ENCODE assay signal across 13 cellular contexts in genomic region chr5:1497795-1498622, GRCh38. TPM values are rescaled to one million over a fixed set of nuclear protein-coding genes. Genes with fewer than 3 reads are reported as not detected.
A peak's percentile ranks its signal among the peaks of the same experiment; 100 is the strongest.
DNase-seq lines count a peak whose midpoint lies in the region; ATAC-seq, FAIRE-seq and TF ChIP-seq lines count a peak whose summit lies in the region.
"Had no signal": no experiment of that assay in that cellular context is flagged by ENCODE, and none has a peak within 500 bp of the region (broad histone marks: within the 10 kb centered on the region; RNA-seq: fewer than 3 reads in every experiment).

No MANE protein-coding gene starts in this region.

- H3K4me3 Mint-ChIP-seq in H9 = no peak overlapping the region
- H3K4me3 Mint-ChIP-seq in naive B cell = peak overlapping the region; percentile 2 to 86 (median 66)

- no peak for TF ChIP-seq CTCF in H9 (conservative IDR thresholded peaks at IDR 0.05)
- TF ChIP-seq CTCF in KMS-11 (conservative IDR thresholded peaks at IDR 0.05; ENCODE audit: low read depth, low read length) = no peak
- TF ChIP-seq CTCF in kidney (IDR thresholded peaks at IDR 0.05; ENCODE audit: borderline replicate concordance, extremely low read depth, insufficient read depth) = no peak

- H4K5ac ChIP-seq in H9 (ENCODE audit: insufficient read length, low read depth, low read length) = no peak overlapping the region

- H4K91ac ChIP-seq in H9 (ENCODE audit: insufficient read length, low read depth, low read length) = no peak overlapping the region

- H2BK120ac ChIP-seq in H9 (ENCODE audit: low read depth, low read length, poor library complexity, severe bottlenecking) = no peak overlapping the region

- no peak overlapping the region for H3K4me3 ChIP-seq in KMS-11 (IDR thresholded peaks at IDR 0.05; ENCODE audit: insufficient read depth, low read depth, low read length)
- no peak overlapping the region for H3K4me3 ChIP-seq in kidney (ENCODE audit: low read length in 2 of 2)
- H3K4me3 ChIP-seq: SJSA1 had no signal

- H2AFZ ChIP-seq in H9 (ENCODE audit: low read length) (no peak overlapping the region), KMS-11 (ENCODE audit: low read depth) (no peak overlapping the region)

- H3K27me3 Mint-ChIP-seq in H9 (ENCODE audit: low read depth) (no peaks in the 10 kb centered on the region), naive B cell (no peaks in the 10 kb centered on the region)

- no peak overlapping the region for H3K23ac ChIP-seq in H9 (ENCODE audit: insufficient read length, low read depth, low read length)

- no peak overlapping the region for H3K56ac ChIP-seq in H9 (ENCODE audit: insufficient read length, low read depth, low read length)

- H3K36me3 ChIP-seq in KMS-11 (ENCODE audit: insufficient read depth) = peaks cover 3% of the 10 kb centered on the region; the same call in 1 of the 2 replicates
- peaks cover 0 to 2% of the 10 kb centered on the region in 2 donors for H3K36me3 ChIP-seq in kidney (ENCODE audit: control insufficient read depth in 1 of 2, insufficient read depth in 2 of 2, low read length in 2 of 2)

- no peak overlapping the region for H2BK12ac ChIP-seq in H9 (ENCODE audit: insufficient read length, low read depth, low read length)

- no CpG with 5 or more reads among the region's 18 CpGs for WGBS in H9 (ENCODE audit: extremely low coverage, insufficient read length, low lambda C conversion rate)

- intact Hi-C loops in kidney (cut with DNase I) = no loop called here

- H3K4me1 Mint-ChIP-seq in H9 (peaks cover 11 to 12% of the 10 kb centered on the region in 2 experiments), naive B cell (peaks cover 75 to 93% (median 90%) of the 10 kb centered on the region in 3 donors)

- H3K18ac ChIP-seq in H9 (ENCODE audit: insufficient read length, low read depth, low read length) = no peak overlapping the region

- H3K9ac ChIP-seq in H9 (ENCODE audit: extremely low read depth, insufficient read length, low read length) (no peak overlapping the region), KMS-11 (peak overlapping the region; percentile 72; the same call in 1 of the 2 replicates), kidney (ENCODE audit: low read length in 2 of 2) (no peak overlapping the region)

- H3K9me3 Mint-ChIP-seq in H9 (no peaks in the 10 kb centered on the region), naive B cell (peaks cover 0 to under 1% (median 0%) of the 10 kb centered on the region in 7 donors)

- no peak overlapping the region for H2AK5ac ChIP-seq in H9 (ENCODE audit: insufficient read length, low read length)

- ATAC-seq in GM18511 (IDR thresholded peaks at IDR 0.05; ENCODE audit: unreplicated experiment) (peak; percentile 24), naive B cell (ENCODE audit: low read depth in 2 of 2) (peak; percentile 9), HG03469 (IDR thresholded peaks at IDR 0.05; ENCODE audit: unreplicated experiment) (no peak)

- no peaks in the 10 kb centered on the region for H3K27me3 ChIP-seq in H9 (ENCODE audit: insufficient read depth, low read length)
- no peaks in the 10 kb centered on the region for H3K27me3 ChIP-seq in KMS-11 (ENCODE audit: insufficient read depth, low read depth)
- H3K27me3 ChIP-seq: SJSA1 had no signal

- H3K27ac Mint-ChIP-seq in H9 (peak overlapping the region; percentile 2 to 55 (median 15); a peak in 3 of 7 replicates), naive B cell (peak overlapping the region; percentile 62 to 100 (median 98))

- H3K9me3 ChIP-seq in H9 (ENCODE audit: control insufficient read depth, low read depth, low read length) (no peaks in the 10 kb centered on the region), kidney (ENCODE audit: control insufficient read depth in 1 of 2, low read length in 2 of 2) (no peaks in the 10 kb centered on the region)

- no peak overlapping the region for H3K27ac ChIP-seq in H9 (ENCODE audit: insufficient read length, low read depth, low read length)
- H3K27ac ChIP-seq in KMS-11 = peak overlapping the region; percentile 96
- no peak overlapping the region for H3K27ac ChIP-seq in kidney (ENCODE audit: low read depth in 2 of 2, low read length in 2 of 2)
- H3K27ac ChIP-seq: SJSA1 had no signal

- H3K79me2 ChIP-seq in H9 (ENCODE audit: insufficient read depth, low read length) (peaks cover 25% of the 10 kb centered on the region), KMS-11 (ENCODE audit: insufficient read depth, low read depth) (peaks cover 52% of the 10 kb centered on the region)

- no peak overlapping the region for H4K8ac ChIP-seq in H9 (replicated peaks; ENCODE audit: insufficient read length, low read depth, low read length)

- H3K4me1 ChIP-seq in H9 (ENCODE audit: insufficient read depth, low read length) (no peaks in the 10 kb centered on the region; the same call in 1 of the 2 replicates), KMS-11 (ENCODE audit: low read depth, poor library complexity, severe bottlenecking) (peaks cover 81% of the 10 kb centered on the region), kidney (ENCODE audit: control insufficient read depth in 1 of 2, insufficient read depth in 1 of 2, low read depth in 1 of 2, low read length in 2 of 2) (peaks cover 0 to 18% of the 10 kb centered on the region in 2 donors)
- H3K4me1 ChIP-seq: SJSA1 had no signal

- H3K4me2 ChIP-seq in H9 (ENCODE audit: insufficient read depth, insufficient read length, low read length) = no peak overlapping the region
- peak overlapping the region; percentile 91 for H3K4me2 ChIP-seq in KMS-11

- DNase-seq in H9 = no peak
- peak; percentile 59 for DNase-seq in naive B cell
- no peak for DNase-seq in NCI-H1417 treated with DMSO at 0.1 percent for 48 hours (lab: John Stamatoyannopoulos, UW)
- no peak for DNase-seq in kidney
- no peak for DNase-seq in central memory CD4-positive, alpha-beta T cell
- DNase-seq: KBM-7; stimulated activated CD4-positive, alpha-beta T cell treated with anti-CD3 and anti-CD28 coated beads, Interleukin-12 subunit alpha, Interleukin-12 subunit beta, amount 100 ng/mL, for 4 hours had no signal

- no peak overlapping the region; the same call in 1 of the 2 replicates for H3K14ac ChIP-seq in H9 (ENCODE audit: insufficient read depth, low read length)

- H3K36me3 Mint-ChIP-seq in H9 (ENCODE audit: insufficient read depth in 1 of 3, low read depth in 3 of 3) = peaks cover 19 to 69% (median 66%) of the 10 kb centered on the region in 3 experiments
- H3K36me3 Mint-ChIP-seq in naive B cell = no peaks in the 10 kb centered on the region

- H3K4ac ChIP-seq in H9 (ENCODE audit: low read depth, low read length) = no peak overlapping the region

- H2BK5ac ChIP-seq in H9 (ENCODE audit: insufficient read length, low read length) = no peak overlapping the region

- no peak overlapping the region for H2BK20ac ChIP-seq in H9 (ENCODE audit: low read depth, low read length, poor library complexity, severe bottlenecking)

- H4K20me1 ChIP-seq in H9 (ENCODE audit: control insufficient read depth, insufficient read depth, insufficient read length) (peaks cover 2% of the 10 kb centered on the region), KMS-11 (ENCODE audit: insufficient read depth) (no peaks in the 10 kb centered on the region)

- no peaks in the 10 kb centered on the region for H3K23me2 ChIP-seq in H9 (ENCODE audit: insufficient read length, low read depth, low read length, poor library complexity, severe bottlenecking)

- no peak for FAIRE-seq in kidney (lab: Jason Lieb, UNC)
- FAIRE-seq: G401.6, keratinocyte had no signal

- no peak overlapping the region for H3T11ph ChIP-seq in H9 (ENCODE audit: low read length)

- no peak overlapping the region for H2BK15ac ChIP-seq in H9 (ENCODE audit: low read depth, low read length)

- H3K79me1 ChIP-seq in H9 (ENCODE audit: insufficient read depth, low read depth, low read length, poor library complexity, severe bottlenecking) = peaks cover 7% of the 10 kb centered on the region

RNA-seq across cellular contexts. Expression of gene LPCAT1, which starts 25.8 kb away (rescaled TPM):
- 222 and 231 TPM in 2 replicates for total RNA-seq in H9 (2021)
- 10 to 100 TPM; 19.5 to 63.3 (median 52.7) TPM for polyA plus RNA-seq in naive B cell (ENCODE audit: low read depth in 6 of 6)
- total RNA-seq in kidney = 46.5 TPM
- polyA plus RNA-seq in kidney (ENCODE audit: insufficient read depth, low read depth, low replicate concordance) = 22.2 TPM

RNA-seq across cellular contexts. Expression of gene SLC6A3, which starts 52.8 kb away (rescaled TPM):
- total RNA-seq in H9 (2021) = 0.50 and 0.61 TPM in 2 replicates
- under 1 TPM in 1 of 6 donors, not detected in 5; 0.09 TPM for polyA plus RNA-seq in naive B cell (ENCODE audit: low read depth in 6 of 6)
- total RNA-seq in kidney = 0.54 TPM
- 0.09 TPM for polyA plus RNA-seq in kidney (ENCODE audit: insufficient read depth, low read depth, low replicate concordance)
- total RNA-seq: SJSA1 had no signal

Comparison
In these comparisons a context has a peak if more than half of its experiments do, and no peak if none do; other contexts are left out.
1. H3K4me3 Mint-ChIP-seq: peak in naive B cell (8 of 8); none in H9 (0 of 2).